ENCODE assay signal across 10 cellular contexts in genomic region chr10:45308707-45309106, GRCh38. TPM values are rescaled to one million over a fixed set of nuclear protein-coding genes. Genes with fewer than 3 reads are reported as not detected.
DNase-seq lines count a peak whose midpoint lies in the region; ATAC-seq, FAIRE-seq and TF ChIP-seq lines count a peak whose summit lies in the region.
"Had no signal": no experiment of that assay in that cellular context is flagged by ENCODE, and none has a peak within 500 bp of the region (broad histone marks: within the 10 kb centered on the region; RNA-seq: fewer than 3 reads in every experiment).

No MANE protein-coding gene starts in this region.

- peaks cover 22% of the 10 kb centered on the region for H3K9me3 ChIP-seq in left ventricle myocardium inferior (replicated peaks)
- H3K9me3 ChIP-seq in K562 (replicated peaks; ENCODE audit: control insufficient read depth, insufficient read depth, low read depth, low read length), result no peaks in the 10 kb centered on the region
- H3K9me3 ChIP-seq: transverse colon had no signal

- POLR2A ChIA-PET in K562 (lab: Yijun Ruan, JAX), result interaction anchor here (0.6 to 1.6 kb wide), 2 partner anchors 67 to 252 kb away, joined by 3 read pairs; no protein-coding TSS in a partner anchor

- intact Hi-C loops in left ventricle myocardium inferior (cut with micrococcal nuclease) (no loop called here), cardiac septum (cut with DNase I) (no loop called here), K562 (cut with micrococcal nuclease) (loop anchor here (2.0 to 5.0 kb wide), 3 partner anchors 58 to 162 kb away; no protein-coding TSS in a partner anchor)

- FAIRE-seq in K562 (lab: Jason Lieb, UNC) (peak; percentile 73), urothelium cell line (lab: Jason Lieb, UNC) (peak; percentile 27), HTR-8/SVneo (lab: Jason Lieb, UNC) (no peak)

- TF ChIP-seq RAD21 in K562 (CRISPR knock-in tag; conservative IDR thresholded peaks at IDR 0.05 in 1 of 2, IDR thresholded peaks at IDR 0.05 in 1 of 2), result peak; percentile 70 to 76

- no peak for TF ChIP-seq POLR2A in K562 (conservative IDR thresholded peaks at IDR 0.05)

- CTCF ChIA-PET in K562 (lab: Yijun Ruan, JAX; ENCODE audit: low intra/inter-chr PET ratio), result no interaction called here

- no peak overlapping the region for H3K4me3 ChIP-seq in left ventricle myocardium inferior
- H3K4me3 ChIP-seq in K562, result no peak overlapping the region
- H3K4me3 ChIP-seq: transverse colon had no signal

- no peaks in the 10 kb centered on the region for H3K79me2 ChIP-seq in K562 (ENCODE audit: control insufficient read depth, insufficient read depth, low read length)

- DNase-seq in left ventricle myocardium inferior, result no peak
- no peak for DNase-seq in cardiac septum (ENCODE audit: low spot score)
- DNase-seq in M059J (ENCODE audit: low read depth), result peak; percentile 2
- DNase-seq in K562 (ENCODE audit: extremely low read depth in 1 of 4, low spot score in 3 of 4), result peak in 2 of 4 experiments; percentile 41 to 70
- no peak for DNase-seq in urothelium cell line (ENCODE audit: low spot score)
- no peak for DNase-seq in HTR-8/SVneo (ENCODE audit: insufficient read length, low spot score)
- DNase-seq in islet precursor cell, result no peak
- DNase-seq in activated naive CD4-positive, alpha-beta T cell treated with Interleukin-2 at 50 U/mL for 16 hours, result no peak
- DNase-seq: transverse colon had no signal

- no peak overlapping the region for H3K4me2 ChIP-seq in K562 (ENCODE audit: insufficient read depth, low read length)

- H4K20me1 ChIP-seq in K562 (replicated peaks; ENCODE audit: control insufficient read depth, insufficient read depth, low read length), result no peaks in the 10 kb centered on the region

- H3K36me3 ChIP-seq in left ventricle myocardium inferior, result no peaks in the 10 kb centered on the region
- no peaks in the 10 kb centered on the region for H3K36me3 ChIP-seq in K562 (ENCODE audit: control insufficient read depth, insufficient read depth, low read length)
- H3K36me3 ChIP-seq: transverse colon had no signal

- TF ChIP-seq EP300 in K562 (IDR thresholded peaks at IDR 0.05; ENCODE audit: low read length), result no peak

- peak; percentile 93 for ATAC-seq in K562

- H3K27me3 ChIP-seq in left ventricle myocardium inferior (ENCODE audit: low read depth) (peaks cover 20% of the 10 kb centered on the region), K562 (ENCODE audit: control insufficient read depth in 2 of 2, insufficient read depth in 2 of 2, low read length in 2 of 2) (no peaks in the 10 kb centered on the region)
- H3K27me3 ChIP-seq: transverse colon had no signal

- peak; percentile 38 for TF ChIP-seq CTCF in left ventricle myocardium inferior (IDR thresholded peaks at IDR 0.05; ENCODE audit: borderline replicate concordance)
- TF ChIP-seq CTCF in K562 (IDR thresholded peaks at IDR 0.05 in 2 of 3, conservative IDR thresholded peaks at IDR 0.05 in 1 of 3; ENCODE audit: insufficient read depth in 2 of 3, low read depth in 1 of 3, low read length in 3 of 3), result peak; percentile 50 to 80 (median 68)

- H3K9ac ChIP-seq in K562 (ENCODE audit: insufficient read depth in 1 of 2, low read depth in 2 of 2, low read length in 2 of 2), result no peak overlapping the region; a peak in 1 of 4 replicates

- no peak overlapping the region for H3K27ac ChIP-seq in left ventricle myocardium inferior (replicated peaks)
- H3K27ac ChIP-seq in K562 (ENCODE audit: extremely low read depth, low read depth, low read length), result no peak overlapping the region
- H3K27ac ChIP-seq: transverse colon had no signal

- H3K9me1 ChIP-seq in K562 (ENCODE audit: control insufficient read depth, insufficient read depth, low read length), result no peaks in the 10 kb centered on the region

- in situ Hi-C loops in K562 (cut with MboI), result no loop called here

- peak overlapping the region; percentile 63 for H2AFZ ChIP-seq in K562 (ENCODE audit: low read depth, low read length)

- no peaks in the 10 kb centered on the region for H3K4me1 ChIP-seq in left ventricle myocardium inferior
- peaks cover 3 to 10% of the 10 kb centered on the region in 2 experiments; a peak in 4 of 5 replicates for H3K4me1 ChIP-seq in K562 (replicated peaks in 1 of 2; ENCODE audit: control insufficient read depth in 2 of 2, insufficient read depth in 2 of 2, low read length in 2 of 2)
- H3K4me1 ChIP-seq: transverse colon had no signal

- BruUV-seq in K562 (replicated peaks; lab: Mats Ljungman, UMichigan), result no TSS peak

TF ChIP-seq in K562, 482 proteins besides CTCF, POLR2A, EP300 and RAD21 (continues in another document):
- TF ChIP-seq ZNF347 (CRISPR knock-in tag; IDR thresholded peaks at IDR 0.05; ENCODE audit: low read depth) (no peak), ATF7 (IDR thresholded peaks at IDR 0.05) (no peak), E2F1 (CRISPR knock-in tag; IDR thresholded peaks at IDR 0.05) (no peak), SNAPC5 (CRISPR knock-in tag; IDR thresholded peaks at IDR 0.05) (no peak), RBM15 (IDR thresholded peaks at IDR 0.05; ENCODE audit: insufficient read depth, low read length) (no peak), ZBTB26 (CRISPR knock-in tag; IDR thresholded peaks at IDR 0.05) (no peak), KLF16 (IDR thresholded peaks at IDR 0.05) (peak; percentile 62; the same call in 1 of the 2 replicates), MTA2 (IDR thresholded peaks at IDR 0.05; ENCODE audit: low read depth) (0 out of 2 replicates have a peak, but pooled peaks have one; percentile 9), NR2C2 (CRISPR knock-in tag; IDR thresholded peaks at IDR 0.05) (no peak), NR2C2 (tag; IDR thresholded peaks at IDR 0.05) (0 out of 2 replicates have a peak, but pooled peaks have one; percentile 11), MECOM (CRISPR knock-in tag; IDR thresholded peaks at IDR 0.05) (0 out of 2 replicates have a peak, but pooled peaks have one; percentile 12), EHMT2 (IDR thresholded peaks at IDR 0.05) (0 out of 2 replicates have a peak, but pooled peaks have one; percentile 11), STAT5A (IDR thresholded peaks at IDR 0.05; ENCODE audit: borderline replicate concordance, low read length) (no peak), ZNF280B (CRISPR knock-in tag; IDR thresholded peaks at IDR 0.05) (no peak), TRIM24 (IDR thresholded peaks at IDR 0.05) (peak; percentile 11 to 40; a peak in 1 of 4 replicates)

RNA-seq across cellular contexts. Expression of gene OR13A1, which starts 6.7 kb away (rescaled TPM):
- not detected for total RNA-seq in left ventricle myocardium inferior
- not detected for total RNA-seq in cardiac septum
- total RNA-seq in M059J (2014; rRNA removed; shearing (Covaris generic)), result 0.15 TPM in 1 of 2 replicates, not detected in the other
- not detected in 2 replicates for total RNA-seq in K562 (2011; cell fraction: chromatin; rRNA removed; ENCODE audit: low replicate concordance)
- not detected in 2 replicates for total RNA-seq in K562 (2011; cell fraction: nucleolus; rRNA removed)
- total RNA-seq in K562 (2011; cell fraction: nucleoplasm; rRNA removed), result 0.22 TPM in 1 of 2 replicates, not detected in the other
- total RNA-seq in K562 (2014; rRNA removed), result not detected in 2 replicates
- not detected in 2 replicates for total RNA-seq in K562 (2014; rRNA removed; fragmentation: Illumina TruSeq; extraction: Trizol)
- total RNA-seq in K562 (2015; rRNA removed; fragmentation: Illumina TruSeq; extraction: Trizol), result 0.11 TPM in 1 of 2 replicates, not detected in the other
- total RNA-seq in K562 (2021), result 0.07 and 0.13 TPM in 2 replicates
- polyA plus RNA-seq in K562 (2011; rRNA removed), result 0.06 and 0.08 TPM in 2 replicates
- polyA plus RNA-seq in K562 (2011; cell fraction: cytosol; rRNA removed), result 0.01 and 0.19 TPM in 2 replicates
- polyA plus RNA-seq in K562 (2011; cell fraction: nucleus; rRNA removed), result 0.17 and 0.20 TPM in 2 replicates
- 0.12 and 0.17 TPM in 2 replicates for polyA plus RNA-seq in K562 (2012)
- 0.06 TPM in 1 of 2 replicates, not detected in the other for polyA plus RNA-seq in K562 (2014; fragmentation: Illumina TruSeq; extraction: Trizol)
- polyA plus RNA-seq in K562 (2014; fragmentation: Nextera tagmentation; extraction: Ambion mirVana), result under 1 TPM; 0.03 to 0.10 TPM
- 0.04 TPM in 1 of 2 replicates, not detected in the other for polyA plus RNA-seq in K562 (2014; rRNA removed)
- polyA minus RNA-seq in K562 (2011; rRNA and poly(A)+ RNA removed), result not detected in 2 replicates
- not detected in 2 replicates for polyA minus RNA-seq in K562 (2011; cell fraction: cytosol; rRNA and poly(A)+ RNA removed)
- polyA minus RNA-seq in K562 (2011; cell fraction: nucleus; rRNA and poly(A)+ RNA removed), result 0.13 TPM in 1 of 2 replicates, not detected in the other
- total RNA-seq: fibroblast of lung had no signal
- polyA plus RNA-seq: fibroblast of lung had no signal
